Comparison of ENCODE assay signal across 9 cellular contexts in genomic region chr4:36241771-36242170, GRCh38. TPM values are rescaled to one million over a fixed set of nuclear protein-coding genes. Genes with fewer than 3 reads are reported as not detected.
DNase-seq lines count a peak whose midpoint lies in the region; ATAC-seq, FAIRE-seq and TF ChIP-seq lines count a peak whose summit lies in the region.
"Had no signal": no experiment of that assay in that cellular context is flagged by ENCODE, and none has a peak within 500 bp of the region (broad histone marks: within the 10 kb centered on the region; RNA-seq: fewer than 3 reads in every experiment).

No MANE protein-coding gene starts in this region.

- H3K9ac ChIP-seq in keratinocyte (ENCODE audit: control insufficient read depth, extremely low read depth, insufficient read depth, low read length): peak overlapping the region; percentile 91

- H3F3A ChIP-seq in PC-9 (ENCODE audit: insufficient read depth, low read depth): peaks cover 12% of the 10 kb centered on the region

- intact Hi-C loops in PC-9 (cut with micrococcal nuclease; ENCODE audit: unreplicated experiment): loop anchor here (5.0 kb wide), 1 partner anchor 111 kb away; no protein-coding TSS in a partner anchor

- H4K20me1 ChIP-seq in PC-9 (ENCODE audit: insufficient read depth): no peaks in the 10 kb centered on the region
- no peaks in the 10 kb centered on the region for H4K20me1 ChIP-seq in keratinocyte (ENCODE audit: control insufficient read depth, extremely low read depth, insufficient read depth, low read length)

- H3K9me1 ChIP-seq in keratinocyte (ENCODE audit: control insufficient read depth, extremely low read depth, insufficient read depth, low read length): no peaks in the 10 kb centered on the region

- no peak overlapping the region for H3K27ac ChIP-seq in PC-9
- H3K27ac ChIP-seq in keratinocyte (ENCODE audit: control insufficient read depth, insufficient read depth, low read length): peak overlapping the region; percentile 87
- H3K27ac ChIP-seq: 22Rv1 had no signal

- DNase-seq in DMS 273 (lab: John Stamatoyannopoulos, UW; ENCODE audit: unreplicated experiment) (peak; percentile 2), DMS 273 treated with DMSO at 0.1 percent for 48 hours (lab: John Stamatoyannopoulos, UW) (no peak), PC-9 (no peak), keratinocyte (ENCODE audit: low read depth, low spot score) (no peak), COR-L47 (lab: John Stamatoyannopoulos, UW) (no peak), NCI-H1436 (lab: John Stamatoyannopoulos, UW) (no peak)

- H3K4me3 ChIP-seq in PC-9 (peak overlapping the region; percentile 75; the same call in 1 of the 2 replicates), keratinocyte (ENCODE audit: control insufficient read depth in 2 of 3, extremely low read depth in 1 of 3, insufficient read depth in 2 of 3, low read depth in 1 of 3, low read length in 3 of 3) (peak overlapping the region; percentile 77 to 97 (median 97))

- no peaks in the 10 kb centered on the region for H3K9me2 ChIP-seq in PC-9 (ENCODE audit: insufficient read depth)

- ATAC-seq in HG02610 (IDR thresholded peaks at IDR 0.05; ENCODE audit: unreplicated experiment) (peak; percentile 45), HG02970 (IDR thresholded peaks at IDR 0.05; ENCODE audit: low FRiP score, unreplicated experiment) (no peak)

- no peaks in the 10 kb centered on the region for H3K27me3 ChIP-seq in PC-9 (ENCODE audit: insufficient read depth, low read depth)
- H3K27me3 ChIP-seq in keratinocyte (ENCODE audit: control insufficient read depth, extremely low read depth, insufficient read depth, low read length): no peaks in the 10 kb centered on the region

- no peak for TF ChIP-seq CTCF in PC-9 (conservative IDR thresholded peaks at IDR 0.05)
- no peak for TF ChIP-seq CTCF in keratinocyte (optimal IDR thresholded peaks at IDR 0.05 in 1 of 3, IDR thresholded peaks at IDR 0.05 in 1 of 3, conservative IDR thresholded peaks at IDR 0.05 in 1 of 3; ENCODE audit: extremely low read depth in 1 of 3, insufficient read depth in 2 of 3, low read length in 3 of 3)

- H3K9me3 ChIP-seq in PC-9 (ENCODE audit: insufficient read depth, low read depth) (no peaks in the 10 kb centered on the region), keratinocyte (ENCODE audit: control insufficient read depth, low read depth, low read length) (no peaks in the 10 kb centered on the region)

- POLR2A ChIA-PET in PC-9 (lab: Charles Lee; ENCODE audit: unreplicated experiment): no interaction called here

- H3K36me3 ChIP-seq in PC-9 (ENCODE audit: low read depth) (0 out of 2 replicates have a peak, but pooled peaks cover 7% of the 10 kb centered on the region), keratinocyte (ENCODE audit: control insufficient read depth in 2 of 2, extremely low read depth in 1 of 2, insufficient read depth in 2 of 2, low read length in 2 of 2) (peaks cover 0 to 4% of the 10 kb centered on the region in 2 experiments)

- H2AFZ ChIP-seq in PC-9: no peak overlapping the region
- H2AFZ ChIP-seq in keratinocyte (ENCODE audit: control insufficient read depth, low read length): no peak overlapping the region

- CTCF ChIA-PET in PC-9 (lab: Charles Lee): no interaction called here

- H3K4me1 ChIP-seq in PC-9 (replicated peaks; ENCODE audit: insufficient read depth) (peaks cover 29% of the 10 kb centered on the region), keratinocyte (ENCODE audit: control insufficient read depth, extremely low read depth, insufficient read depth, low read length) (peaks cover 12% of the 10 kb centered on the region)

- H3K4me2 ChIP-seq in PC-9: peak overlapping the region; percentile 89
- peak overlapping the region; percentile 93 for H3K4me2 ChIP-seq in keratinocyte (ENCODE audit: control insufficient read depth, extremely low read depth, insufficient read depth, low read depth, low read length)

- no TSS peak for BruUV-seq in PC-9 (replicated peaks; lab: Mats Ljungman, UMichigan)

- no peak for FAIRE-seq in keratinocyte (lab: Jason Lieb, UNC)

- H3K79me2 ChIP-seq in PC-9 (ENCODE audit: low read depth) (peaks cover 66% of the 10 kb centered on the region), keratinocyte (ENCODE audit: control insufficient read depth, insufficient read depth, low read length) (peaks cover 48% of the 10 kb centered on the region)

- dilution Hi-C loops in keratinocyte (cut with MboI; ENCODE audit: extremely low pct_ligation_motif_present, low sequenced_read_pairs): no loop called here

RNA-seq across cellular contexts. Expression of gene ARAP2, which starts 2.5 kb away (rescaled TPM):
- 17.7 and 25.8 TPM in 2 replicates for total RNA-seq in PC-9 (2021)
- polyA plus RNA-seq in keratinocyte: 3.8 to 9.3 TPM (median 7.2 TPM) in 3 replicates
- 52.3 TPM for polyA plus RNA-seq in keratinocyte (2011; ENCODE audit: low read depth)
- polyA plus RNA-seq in keratinocyte (2011; cell fraction: cytosol; rRNA removed): 2.5 and 5.6 TPM in 2 replicates
- 8.8 and 13.1 TPM in 2 replicates for polyA plus RNA-seq in keratinocyte (2011; cell fraction: nucleus; rRNA removed)
- 5.6 and 16.2 TPM in 2 replicates for polyA plus RNA-seq in keratinocyte (2012; ENCODE audit: low replicate concordance)
- 3.5 to 42.7 TPM (median 27.0 TPM) in 3 replicates for polyA minus RNA-seq in keratinocyte
- polyA minus RNA-seq in keratinocyte (2011; cell fraction: cytosol; rRNA and poly(A)+ RNA removed): 8.2 TPM
- 23.8 and 62.5 TPM in 2 replicates for polyA minus RNA-seq in keratinocyte (2011; cell fraction: nucleus; rRNA and poly(A)+ RNA removed)

RNA-seq across cellular contexts. Expression of gene DTHD1, which starts 39.6 kb away (rescaled TPM):
- not detected in 2 replicates for total RNA-seq in PC-9 (2021)
- not detected in 3 replicates for polyA plus RNA-seq in keratinocyte
- not detected for polyA plus RNA-seq in keratinocyte (2011; ENCODE audit: low read depth)
- polyA plus RNA-seq in keratinocyte (2011; cell fraction: cytosol; rRNA removed): not detected in 2 replicates
- polyA plus RNA-seq in keratinocyte (2011; cell fraction: nucleus; rRNA removed): not detected in 2 replicates
- not detected in 2 replicates for polyA plus RNA-seq in keratinocyte (2012; ENCODE audit: low replicate concordance)
- not detected in 3 replicates for polyA minus RNA-seq in keratinocyte
- not detected for polyA minus RNA-seq in keratinocyte (2011; cell fraction: cytosol; rRNA and poly(A)+ RNA removed)
- not detected in 2 replicates for polyA minus RNA-seq in keratinocyte (2011; cell fraction: nucleus; rRNA and poly(A)+ RNA removed)
